Comparison of ENCODE assay signal across 1 cellular context in the genomic region with DNA sequence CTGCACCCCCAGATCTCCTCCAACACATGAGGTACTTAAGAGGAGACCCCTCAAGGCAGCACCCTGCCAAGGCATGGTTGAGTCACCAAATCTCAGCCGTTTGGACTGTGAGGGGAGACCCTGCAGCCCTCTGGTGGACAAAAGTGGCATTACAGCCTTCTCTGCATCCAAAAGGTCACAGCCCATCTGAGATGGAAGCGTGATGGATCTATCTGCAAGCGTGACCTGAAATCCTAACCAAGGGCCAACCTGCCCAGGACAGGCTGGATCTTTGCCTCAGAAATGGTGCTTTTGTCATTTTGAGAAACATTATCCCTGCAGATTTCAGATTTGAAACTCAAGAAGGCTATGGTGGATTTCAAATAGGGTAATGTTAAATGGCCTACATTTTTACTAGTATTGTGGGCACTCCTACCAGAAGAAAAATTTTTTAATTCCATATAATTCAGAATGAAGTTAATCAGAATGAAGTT.
TF ChIP-seq lines count a peak whose summit lies in the region.

No MANE protein-coding gene starts in this region.

TF ChIP-seq in Ishikawa, 13 proteins besides CTCF, POLR2A, EP300 and RAD21 (continued from another document):
- no peak for TF ChIP-seq REST (IDR thresholded peaks at IDR 0.05; ENCODE audit: low read depth)
- no peak for TF ChIP-seq FOXM1 (IDR thresholded peaks at IDR 0.05; ENCODE audit: borderline replicate concordance, low read depth)
